ENCODE assay signal across 1 cellular context in genomic region chr11:655036-655726, GRCh38.
TF ChIP-seq lines count a peak whose summit lies in the region.

No MANE protein-coding gene starts in this region.

TF ChIP-seq in HepG2, 621 proteins besides CTCF, POLR2A, EP300 and RAD21 (continues in another document):
- TF ChIP-seq ZNF34 (CRISPR knock-in tag; IDR thresholded peaks at IDR 0.05; ENCODE audit: borderline replicate concordance) (no peak), TFAP4 (IDR thresholded peaks at IDR 0.05; ENCODE audit: borderline replicate concordance, low read depth) (no peak), ARID3A (IDR thresholded peaks at IDR 0.05; ENCODE audit: low read depth, low read length) (peak; percentile 91), RORA (CRISPR knock-in tag; IDR thresholded peaks at IDR 0.05) (no peak), NR2F1 (CRISPR knock-in tag; IDR thresholded peaks at IDR 0.05) (0 out of 4 replicates have a peak, but pooled peaks of 1 of the 2 experiments have one; percentile 4), HDAC1 (CRISPR knock-in tag; IDR thresholded peaks at IDR 0.05) (peak; percentile 53; the same call in 1 of the 2 replicates), ZBTB7A (CRISPR knock-in tag; IDR thresholded peaks at IDR 0.05) (0 out of 2 replicates have a peak, but pooled peaks have one; percentile 64), SRF (IDR thresholded peaks at IDR 0.05; ENCODE audit: low read depth, low read length) (no peak), MEIS1 (CRISPR knock-in tag; IDR thresholded peaks at IDR 0.05; ENCODE audit: borderline replicate concordance) (peak; percentile 72; the same call in 1 of the 2 replicates), AKAP8 (CRISPR knock-in tag; IDR thresholded peaks at IDR 0.05) (0 out of 2 replicates have a peak, but pooled peaks have one; percentile 25), ZNF234 (CRISPR knock-in tag; conservative IDR thresholded peaks at IDR 0.05) (no peak), NCOA1 (CRISPR knock-in tag; IDR thresholded peaks at IDR 0.05) (no peak), KDM5B (CRISPR knock-in tag; IDR thresholded peaks at IDR 0.05; ENCODE audit: borderline replicate concordance) (0 out of 2 replicates have a peak, but pooled peaks have one; percentile 34), ARNTL (CRISPR knock-in tag; IDR thresholded peaks at IDR 0.05) (no peak), ZBTB1 (CRISPR knock-in tag; IDR thresholded peaks at IDR 0.05; ENCODE audit: borderline replicate concordance) (no peak), NONO (IDR thresholded peaks at IDR 0.05) (no peak), NONO (CRISPR knock-in tag; conservative IDR thresholded peaks at IDR 0.05) (no peak), BHLHE40 (IDR thresholded peaks at IDR 0.05; ENCODE audit: low read length) (peak; percentile 26; the same call in 1 of the 2 replicates), PTBP1 (IDR thresholded peaks at IDR 0.05; ENCODE audit: low read depth, low read length, poor library complexity, severe bottlenecking) (no peak), ZFP37 (CRISPR knock-in tag; IDR thresholded peaks at IDR 0.05; ENCODE audit: borderline replicate concordance) (no peak), ZNF800 (CRISPR knock-in tag; IDR thresholded peaks at IDR 0.05) (peak; percentile 27; the same call in 1 of the 2 replicates), NR2F6 (IDR thresholded peaks at IDR 0.05) (no peak), NR2F6 (CRISPR knock-in tag; IDR thresholded peaks at IDR 0.05) (0 out of 2 replicates have a peak, but pooled peaks have one; percentile 38), TAF1 (CRISPR knock-in tag; IDR thresholded peaks at IDR 0.05) (no peak), ELK4 (CRISPR knock-in tag; IDR thresholded peaks at IDR 0.05; ENCODE audit: borderline replicate concordance) (no peak), ZNF616 (CRISPR knock-in tag; IDR thresholded peaks at IDR 0.05; ENCODE audit: low read depth) (no peak), SOX6 (IDR thresholded peaks at IDR 0.05) (no peak), SOX6 (CRISPR knock-in tag; IDR thresholded peaks at IDR 0.05) (no peak), RFXAP (CRISPR knock-in tag; IDR thresholded peaks at IDR 0.05; ENCODE audit: borderline replicate concordance) (no peak), ZNF572 (CRISPR knock-in tag; IDR thresholded peaks at IDR 0.05) (no peak), CEBPB (IDR thresholded peaks at IDR 0.05; ENCODE audit: borderline replicate concordance, low read depth, low read length) (no peak), HMGA1 (CRISPR knock-in tag; conservative IDR thresholded peaks at IDR 0.05) (no peak), SATB2 (CRISPR knock-in tag; IDR thresholded peaks at IDR 0.05) (no peak), ZNF326 (CRISPR knock-in tag; IDR thresholded peaks at IDR 0.05; ENCODE audit: borderline replicate concordance) (no peak), MAX (IDR thresholded peaks at IDR 0.05) (peak; percentile 56; the same call in 1 of the 2 replicates), U2AF2 (IDR thresholded peaks at IDR 0.05; ENCODE audit: low read depth, low read length) (no peak), MED13 (CRISPR knock-in tag; IDR thresholded peaks at IDR 0.05) (no peak), TGIF2 (CRISPR knock-in tag; IDR thresholded peaks at IDR 0.05) (peak; percentile 63; the same call in 1 of the 2 replicates), KDM1A (CRISPR knock-in tag; IDR thresholded peaks at IDR 0.05) (no peak), HNRNPK (IDR thresholded peaks at IDR 0.05; ENCODE audit: low read depth, low read length, poor library complexity, severe bottlenecking) (no peak), SAFB2 (CRISPR knock-in tag; IDR thresholded peaks at IDR 0.05; ENCODE audit: borderline replicate concordance, low read depth) (no peak), ATF1 (CRISPR knock-in tag; IDR thresholded peaks at IDR 0.05) (no peak), ERF (CRISPR knock-in tag; IDR thresholded peaks at IDR 0.05) (0 out of 2 replicates have a peak, but pooled peaks have one; percentile 33), ZNF670 (CRISPR knock-in tag; IDR thresholded peaks at IDR 0.05; ENCODE audit: borderline replicate concordance) (no peak), RCOR2 (CRISPR knock-in tag; IDR thresholded peaks at IDR 0.05) (no peak), ZNF891 (CRISPR knock-in tag; IDR thresholded peaks at IDR 0.05) (0 out of 2 replicates have a peak, but pooled peaks have one; percentile 26)
- TF ChIP-seq, protein P1, sequence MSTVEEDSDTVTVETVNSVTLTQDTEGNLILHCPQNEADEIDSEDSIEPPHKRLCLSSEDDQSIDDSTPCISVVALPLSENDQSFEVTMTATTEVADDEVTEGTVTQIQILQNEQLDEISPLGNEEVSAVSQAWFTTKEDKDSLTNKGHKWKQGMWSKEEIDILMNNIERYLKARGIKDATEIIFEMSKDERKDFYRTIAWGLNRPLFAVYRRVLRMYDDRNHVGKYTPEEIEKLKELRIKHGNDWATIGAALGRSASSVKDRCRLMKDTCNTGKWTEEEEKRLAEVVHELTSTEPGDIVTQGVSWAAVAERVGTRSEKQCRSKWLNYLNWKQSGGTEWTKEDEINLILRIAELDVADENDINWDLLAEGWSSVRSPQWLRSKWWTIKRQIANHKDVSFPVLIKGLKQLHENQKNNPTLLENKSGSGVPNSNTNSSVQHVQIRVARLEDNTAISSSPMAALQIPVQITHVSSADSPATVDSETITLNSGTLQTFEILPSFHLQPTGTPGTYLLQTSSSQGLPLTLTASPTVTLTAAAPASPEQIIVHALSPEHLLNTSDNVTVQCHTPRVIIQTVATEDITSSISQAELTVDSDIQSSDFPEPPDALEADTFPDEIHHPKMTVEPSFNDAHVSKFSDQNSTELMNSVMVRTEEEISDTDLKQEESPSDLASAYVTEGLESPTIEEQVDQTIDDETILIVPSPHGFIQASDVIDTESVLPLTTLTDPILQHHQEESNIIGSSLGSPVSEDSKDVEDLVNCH (CRISPR knock-in tag; IDR thresholded peaks at IDR 0.05), result no peak
- TF ChIP-seq, protein P2, sequence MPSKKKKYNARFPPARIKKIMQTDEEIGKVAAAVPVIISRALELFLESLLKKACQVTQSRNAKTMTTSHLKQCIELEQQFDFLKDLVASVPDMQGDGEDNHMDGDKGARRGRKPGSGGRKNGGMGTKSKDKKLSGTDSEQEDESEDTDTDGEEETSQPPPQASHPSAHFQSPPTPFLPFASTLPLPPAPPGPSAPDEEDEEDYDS (CRISPR knock-in tag; IDR thresholded peaks at IDR 0.05), result no peak
- TF ChIP-seq, protein P3, sequence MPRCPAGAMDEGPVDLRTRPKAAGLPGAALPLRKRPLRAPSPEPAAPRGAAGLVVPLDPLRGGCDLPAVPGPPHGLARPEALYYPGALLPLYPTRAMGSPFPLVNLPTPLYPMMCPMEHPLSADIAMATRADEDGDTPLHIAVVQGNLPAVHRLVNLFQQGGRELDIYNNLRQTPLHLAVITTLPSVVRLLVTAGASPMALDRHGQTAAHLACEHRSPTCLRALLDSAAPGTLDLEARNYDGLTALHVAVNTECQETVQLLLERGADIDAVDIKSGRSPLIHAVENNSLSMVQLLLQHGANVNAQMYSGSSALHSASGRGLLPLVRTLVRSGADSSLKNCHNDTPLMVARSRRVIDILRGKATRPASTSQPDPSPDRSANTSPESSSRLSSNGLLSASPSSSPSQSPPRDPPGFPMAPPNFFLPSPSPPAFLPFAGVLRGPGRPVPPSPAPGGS (CRISPR knock-in tag; IDR thresholded peaks at IDR 0.05), result no peak
- TF ChIP-seq, protein P4, sequence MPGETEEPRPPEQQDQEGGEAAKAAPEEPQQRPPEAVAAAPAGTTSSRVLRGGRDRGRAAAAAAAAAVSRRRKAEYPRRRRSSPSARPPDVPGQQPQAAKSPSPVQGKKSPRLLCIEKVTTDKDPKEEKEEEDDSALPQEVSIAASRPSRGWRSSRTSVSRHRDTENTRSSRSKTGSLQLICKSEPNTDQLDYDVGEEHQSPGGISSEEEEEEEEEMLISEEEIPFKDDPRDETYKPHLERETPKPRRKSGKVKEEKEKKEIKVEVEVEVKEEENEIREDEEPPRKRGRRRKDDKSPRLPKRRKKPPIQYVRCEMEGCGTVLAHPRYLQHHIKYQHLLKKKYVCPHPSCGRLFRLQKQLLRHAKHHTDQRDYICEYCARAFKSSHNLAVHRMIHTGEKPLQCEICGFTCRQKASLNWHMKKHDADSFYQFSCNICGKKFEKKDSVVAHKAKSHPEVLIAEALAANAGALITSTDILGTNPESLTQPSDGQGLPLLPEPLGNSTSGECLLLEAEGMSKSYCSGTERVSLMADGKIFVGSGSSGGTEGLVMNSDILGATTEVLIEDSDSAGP (CRISPR knock-in tag; IDR thresholded peaks at IDR 0.05; ENCODE audit: borderline replicate concordance), result no peak
- TF ChIP-seq, protein P5, sequence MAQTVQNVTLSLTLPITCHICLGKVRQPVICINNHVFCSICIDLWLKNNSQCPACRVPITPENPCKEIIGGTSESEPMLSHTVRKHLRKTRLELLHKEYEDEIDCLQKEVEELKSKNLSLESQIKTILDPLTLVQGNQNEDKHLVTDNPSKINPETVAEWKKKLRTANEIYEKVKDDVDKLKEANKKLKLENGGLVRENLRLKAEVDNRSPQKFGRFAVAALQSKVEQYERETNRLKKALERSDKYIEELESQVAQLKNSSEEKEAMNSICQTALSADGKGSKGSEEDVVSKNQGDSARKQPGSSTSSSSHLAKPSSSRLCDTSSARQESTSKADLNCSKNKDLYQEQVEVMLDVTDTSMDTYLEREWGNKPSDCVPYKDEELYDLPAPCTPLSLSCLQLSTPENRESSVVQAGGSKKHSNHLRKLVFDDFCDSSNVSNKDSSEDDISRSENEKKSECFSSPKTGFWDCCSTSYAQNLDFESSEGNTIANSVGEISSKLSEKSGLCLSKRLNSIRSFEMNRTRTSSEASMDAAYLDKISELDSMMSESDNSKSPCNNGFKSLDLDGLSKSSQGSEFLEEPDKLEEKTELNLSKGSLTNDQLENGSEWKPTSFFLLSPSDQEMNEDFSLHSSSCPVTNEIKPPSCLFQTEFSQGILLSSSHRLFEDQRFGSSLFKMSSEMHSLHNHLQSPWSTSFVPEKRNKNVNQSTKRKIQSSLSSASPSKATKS (CRISPR knock-in tag; IDR thresholded peaks at IDR 0.05), result no peak
- TF ChIP-seq, protein P6, sequence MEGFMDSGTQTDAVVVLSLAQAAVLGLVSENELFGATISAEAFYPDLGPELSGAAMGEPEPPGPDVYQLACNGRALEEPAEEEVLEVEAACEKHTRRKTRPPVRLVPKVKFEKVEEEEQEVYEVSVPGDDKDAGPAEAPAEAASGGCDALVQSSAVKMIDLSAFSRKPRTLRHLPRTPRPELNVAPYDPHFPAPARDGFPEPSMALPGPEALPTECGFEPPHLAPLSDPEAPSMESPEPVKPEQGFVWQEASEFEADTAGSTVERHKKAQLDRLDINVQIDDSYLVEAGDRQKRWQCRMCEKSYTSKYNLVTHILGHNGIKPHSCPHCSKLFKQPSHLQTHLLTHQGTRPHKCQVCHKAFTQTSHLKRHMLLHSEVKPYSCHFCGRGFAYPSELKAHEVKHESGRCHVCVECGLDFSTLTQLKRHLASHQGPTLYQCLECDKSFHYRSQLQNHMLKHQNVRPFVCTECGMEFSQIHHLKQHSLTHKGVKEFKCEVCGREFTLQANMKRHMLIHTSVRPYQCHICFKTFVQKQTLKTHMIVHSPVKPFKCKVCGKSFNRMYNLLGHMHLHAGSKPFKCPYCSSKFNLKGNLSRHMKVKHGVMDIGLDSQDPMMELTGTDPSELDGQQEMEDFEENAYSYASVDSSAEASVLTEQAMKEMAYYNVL (CRISPR knock-in tag; IDR thresholded peaks at IDR 0.05; ENCODE audit: borderline replicate concordance), result no peak
